Comparison of ENCODE assay signal across 21 cellular contexts in the genomic region with DNA sequence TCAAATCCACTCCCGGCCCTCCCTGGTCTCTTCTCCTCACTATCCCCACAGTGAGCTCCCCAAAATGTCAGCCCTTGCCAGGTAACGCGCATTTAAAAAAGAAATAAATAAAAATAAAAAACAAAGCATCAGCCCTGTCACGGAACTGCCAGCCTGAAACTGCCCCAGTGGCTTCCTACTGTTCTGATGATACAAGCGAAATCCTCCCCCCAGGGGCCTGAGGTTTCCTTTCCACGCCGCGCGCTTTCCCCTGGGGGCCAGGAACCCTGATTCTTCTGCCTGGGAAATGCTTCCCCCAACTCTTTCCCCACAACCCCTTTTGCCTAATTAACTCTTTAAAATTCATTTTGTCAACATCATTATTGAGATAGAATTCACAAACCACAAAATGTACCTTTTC. TPM values are rescaled to one million over a fixed set of nuclear protein-coding genes. Genes with fewer than 3 reads are reported as not detected.
DNase-seq lines count a peak whose midpoint lies in the region; ATAC-seq and TF ChIP-seq lines count a peak whose summit lies in the region.
"Had no signal": no experiment of that assay in that cellular context is flagged by ENCODE, and none has a peak within 500 bp of the region (broad histone marks: within the 10 kb centered on the region; RNA-seq: fewer than 3 reads in every experiment).

No MANE protein-coding gene starts in this region.

- peak overlapping the region; percentile 8 for H3K27ac Mint-ChIP-seq in activated naive CD4-positive, alpha-beta T cell treated with anti-CD3 and anti-CD28 coated beads, Interleukin-2, amount 50 U/mL, for 24 hours
- H3K27ac Mint-ChIP-seq in immature natural killer cell: peak overlapping the region in 1 of 6 donors; percentile 6
- H3K27ac Mint-ChIP-seq: CD8-positive, alpha-beta T cell had no signal

- peaks cover 2% of the 10 kb centered on the region for H3K27me3 Mint-ChIP-seq in activated naive CD4-positive, alpha-beta T cell treated with anti-CD3 and anti-CD28 coated beads, Interleukin-2, amount 50 U/mL, for 24 hours
- peaks cover 0 to 8% (median 3%) of the 10 kb centered on the region in 3 donors for H3K27me3 Mint-ChIP-seq in immature natural killer cell (ENCODE audit: low read depth in 3 of 3)

- DNase-seq in activated naive CD4-positive, alpha-beta T cell treated with anti-CD3 and anti-CD28 coated beads, Interleukin-2, amount 50 U/mL, for 16 hours: no peak
- peak; percentile 38 for DNase-seq in H7
- DNase-seq in immature natural killer cell: no peak
- DNase-seq in osteoblast (ENCODE audit: insufficient read length, low spot score, missing footprints): peak; percentile 22
- no peak for DNase-seq in sciatic nerve (ENCODE audit: low spot score)
- no peak for DNase-seq in mammary epithelial cell
- no peak for DNase-seq in cortex of kidney (lab: John Stamatoyannopoulos, UW)
- DNase-seq: BE2C; Calu3; CD8-positive, alpha-beta T cell; DMS53; EL; GOT3; NCI-H1694 treated with DMSO at 0.1 percent for 48 hours; NCI-H2107; NCI-H510A; NCI-H748 treated with DMSO at 0.1 percent for 48 hours; OCI-M1; Right ventricle myocardium superior had no signal

- H3K4me2 ChIP-seq in osteoblast (ENCODE audit: insufficient read depth, low read length) (no peak overlapping the region), mammary epithelial cell (ENCODE audit: insufficient read depth, low read depth, low read length) (no peak overlapping the region)

- 81% methylated on average over 8 of the region's 9 CpGs for WGBS in mammary epithelial cell (ENCODE audit: low coverage, missing lambda C conversion rate)

- H3K27ac ChIP-seq in osteoblast (ENCODE audit: low read depth, low read length): no peak overlapping the region
- no peak overlapping the region for H3K27ac ChIP-seq in mammary epithelial cell (ENCODE audit: insufficient read depth, low read depth, low read length)

- no peaks in the 10 kb centered on the region for H3K9me3 Mint-ChIP-seq in activated naive CD4-positive, alpha-beta T cell treated with anti-CD3 and anti-CD28 coated beads, Interleukin-2, amount 50 U/mL, for 24 hours
- peaks cover 0 to 5% (median 1%) of the 10 kb centered on the region in 6 donors for H3K9me3 Mint-ChIP-seq in immature natural killer cell

- no peak overlapping the region for H3K4me3 ChIP-seq in H7 (ENCODE audit: insufficient read depth, low read depth, low read length)
- no peak overlapping the region for H3K4me3 ChIP-seq in osteoblast (ENCODE audit: insufficient read depth, low read length)
- no peak overlapping the region for H3K4me3 ChIP-seq in mammary epithelial cell (replicated peaks in 1 of 3; ENCODE audit: insufficient read depth in 1 of 3, low read depth in 2 of 3, low read length in 3 of 3)
- H3K4me3 ChIP-seq: K562 had no signal

- intact Hi-C loops in sciatic nerve (cut with DNase I): no loop called here
- intact Hi-C loops in mammary epithelial cell (cut with micrococcal nuclease): no loop called here

- H3K9me3 ChIP-seq in osteoblast (ENCODE audit: low read depth, low read length) (peaks cover 2% of the 10 kb centered on the region), mammary epithelial cell (replicated peaks; ENCODE audit: insufficient read depth, low read length) (peaks cover 14% of the 10 kb centered on the region)
- H3K9me3 ChIP-seq: BE2C had no signal

- H3K4me1 Mint-ChIP-seq in activated naive CD4-positive, alpha-beta T cell treated with anti-CD3 and anti-CD28 coated beads, Interleukin-2, amount 50 U/mL, for 24 hours: peaks cover 30% of the 10 kb centered on the region
- H3K4me1 Mint-ChIP-seq in immature natural killer cell: peaks cover 7 to 24% of the 10 kb centered on the region in 2 donors

- no peak overlapping the region for H3K9ac ChIP-seq in mammary epithelial cell (ENCODE audit: insufficient read depth, low read length)

- TF ChIP-seq CTCF in osteoblast (IDR thresholded peaks at IDR 0.05; ENCODE audit: extremely low read depth, low read depth, low read length) (no peak), mammary epithelial cell (conservative IDR thresholded peaks at IDR 0.05 in 1 of 2, IDR thresholded peaks at IDR 0.05 in 1 of 2; ENCODE audit: extremely low read depth in 1 of 2, insufficient read depth in 1 of 2, low read depth in 1 of 2, low read length in 2 of 2) (no peak)

- H3K36me3 ChIP-seq in H7 (replicated peaks; ENCODE audit: control insufficient read depth, insufficient read depth, low read length): no peaks in the 10 kb centered on the region
- no peaks in the 10 kb centered on the region for H3K36me3 ChIP-seq in osteoblast (ENCODE audit: insufficient read depth, low read length)
- H3K36me3 ChIP-seq in mammary epithelial cell (ENCODE audit: insufficient read depth, low read length): no peaks in the 10 kb centered on the region
- H3K36me3 ChIP-seq: BE2C had no signal

- no peaks in the 10 kb centered on the region for H3K36me3 Mint-ChIP-seq in activated naive CD4-positive, alpha-beta T cell treated with anti-CD3 and anti-CD28 coated beads, Interleukin-2, amount 50 U/mL, for 24 hours
- H3K36me3 Mint-ChIP-seq in immature natural killer cell: peaks cover 0 to 15% (median 15%) of the 10 kb centered on the region in 3 donors
- H3K36me3 Mint-ChIP-seq: CD8-positive, alpha-beta T cell had no signal

- H3K27me3 ChIP-seq in H7 (ENCODE audit: control insufficient read depth, insufficient read depth, low read length) (no peaks in the 10 kb centered on the region), osteoblast (ENCODE audit: insufficient read depth, low read length) (no peaks in the 10 kb centered on the region), mammary epithelial cell (ENCODE audit: insufficient read depth, low read length) (no peaks in the 10 kb centered on the region)
- H3K27me3 ChIP-seq: BE2C had no signal

- H3K79me2 ChIP-seq in osteoblast (ENCODE audit: insufficient read depth, low read length) (no peaks in the 10 kb centered on the region), mammary epithelial cell (ENCODE audit: insufficient read depth, low read length) (no peaks in the 10 kb centered on the region)

- dilution Hi-C loops in mammary epithelial cell (cut with HindIII; ENCODE audit: low sequenced_read_pairs): no loop called here

- in situ Hi-C loops in mammary epithelial cell (cut with MboI; ENCODE audit: low sequenced_read_pairs in 2 of 2): no loop called here

- no peak overlapping the region for H3K4me3 Mint-ChIP-seq in activated naive CD4-positive, alpha-beta T cell treated with anti-CD3 and anti-CD28 coated beads, Interleukin-2, amount 50 U/mL, for 24 hours
- H3K4me3 Mint-ChIP-seq in immature natural killer cell: peak overlapping the region in 3 of 5 donors; percentile 7 to 47 (median 8)
- H3K4me3 Mint-ChIP-seq: CD8-positive, alpha-beta T cell had no signal

- H4K20me1 ChIP-seq in osteoblast (ENCODE audit: insufficient read depth, low read length) (no peaks in the 10 kb centered on the region), mammary epithelial cell (ENCODE audit: insufficient read depth, low read length) (no peaks in the 10 kb centered on the region)

- H3K4me1 ChIP-seq in osteoblast (ENCODE audit: insufficient read depth, low read length): no peaks in the 10 kb centered on the region
- H3K4me1 ChIP-seq in mammary epithelial cell (ENCODE audit: insufficient read depth, low read length): no peaks in the 10 kb centered on the region
- H3K4me1 ChIP-seq: BE2C had no signal

- ATAC-seq in sciatic nerve: no peak
- ATAC-seq: CD8-positive, alpha-beta T cell; K562 had no signal

- H2AFZ ChIP-seq in osteoblast (ENCODE audit: low read length) (no peak overlapping the region), mammary epithelial cell (ENCODE audit: low read depth, low read length) (no peak overlapping the region)

- CTCF ChIA-PET in mammary epithelial cell (lab: Charles Lee; ENCODE audit: low non-redundant PET): no interaction called here

- BruUV-seq in mammary epithelial cell (replicated peaks; lab: Mats Ljungman, UMichigan): no TSS peak

RNA-seq across cellular contexts. Expression of a gene that starts 12.2 kb away (rescaled TPM):
- total RNA-seq in H7 (2014; rRNA removed; shearing (Covaris generic)): 1.3 and 2.8 TPM in 2 replicates
- polyA plus RNA-seq in immature natural killer cell: 10 to 100 TPM in 1 of 3 donors, 1 to 10 TPM in 2; 4.2 to 10.3 (median 4.5) TPM
- total RNA-seq in osteoblast: 2.9 and 3.2 TPM in 2 replicates
- total RNA-seq in sciatic nerve: 19.0 TPM
- total RNA-seq in mammary epithelial cell: 1 to 10 TPM; 2.9 to 7.3 TPM
- 1.7 TPM for polyA plus RNA-seq in mammary epithelial cell
- polyA minus RNA-seq in mammary epithelial cell: 0.98 TPM

Comparison
In these comparisons a context has a peak if more than half of its experiments do, and no peak if none do; other contexts are left out.
1. DNase-seq: peak in H7 (single experiment) and osteoblast (single experiment); none in activated naive CD4-positive, alpha-beta T cell treated with anti-CD3 and anti-CD28 coated beads, Interleukin-2, amount 50 U/mL, for 16 hours (single experiment), immature natural killer cell (0 of 3), sciatic nerve (single experiment), mammary epithelial cell (single experiment) and cortex of kidney (single experiment).